In genomic region chr3:5022966-5023776, GRCh38 we compare ENCODE assay signal across 8 cellular contexts. TPM values are rescaled to one million over a fixed set of nuclear protein-coding genes. Genes with fewer than 3 reads are reported as not detected.
DNase-seq lines count a peak whose midpoint lies in the region; ATAC-seq, FAIRE-seq and TF ChIP-seq lines count a peak whose summit lies in the region.

No MANE protein-coding gene starts in this region.

- peak overlapping the region; percentile 6 for H3K4me2 ChIP-seq in endothelial cell of umbilical vein (ENCODE audit: insufficient read depth, low read length)

- peak overlapping the region; percentile 91 for H3K27ac ChIP-seq in endothelial cell of umbilical vein (ENCODE audit: insufficient read depth, low read depth, low read length)
- peak overlapping the region in 2 of 4 donors; percentile 51 to 71 for H3K27ac ChIP-seq in pancreas
- H3K27ac ChIP-seq in spleen: no peak overlapping the region

- POLR2A ChIA-PET in endothelial cell of umbilical vein (lab: Charles Lee): interaction anchor here (0.5 to 2.7 kb wide), 6 partner anchors 20 to 297 kb away, joined by 3 to 46 read pairs (median 4); partner anchors contain the start of gene BHLHE40

- H2AFZ ChIP-seq in endothelial cell of umbilical vein (ENCODE audit: low read depth, low read length): no peak overlapping the region

- peak; percentile 95 for FAIRE-seq in endothelial cell of umbilical vein (lab: Jason Lieb, UNC)
- FAIRE-seq in pancreas (lab: Jason Lieb, UNC): no peak

- H3K9ac ChIP-seq in endothelial cell of umbilical vein (replicated peaks; ENCODE audit: extremely low read depth, insufficient read depth, low read length): peak overlapping the region; percentile 69

- H3K9me1 ChIP-seq in endothelial cell of umbilical vein (replicated peaks; ENCODE audit: control insufficient read depth, extremely low read depth, insufficient read depth, low read length): no peaks in the 10 kb centered on the region

- ATAC-seq in pancreas (peak in 3 of 4 donors; percentile 14 to 56 (median 48)), GM21515 (IDR thresholded peaks at IDR 0.05; ENCODE audit: unreplicated experiment) (no peak)

- no peak for TF ChIP-seq POLR2A in endothelial cell of umbilical vein (IDR thresholded peaks at IDR 0.05; ENCODE audit: low read depth, low read length)
- no peak for TF ChIP-seq POLR2A in spleen (IDR thresholded peaks at IDR 0.05)

- TF ChIP-seq CTCF in endothelial cell of umbilical vein (IDR thresholded peaks at IDR 0.05; ENCODE audit: extremely low read depth in 1 of 2, insufficient read depth in 1 of 2, low read depth in 1 of 2, low read length in 2 of 2) (no peak), pancreas (IDR thresholded peaks at IDR 0.05) (no peak), spleen (IDR thresholded peaks at IDR 0.05 in 8 of 11, conservative IDR thresholded peaks at IDR 0.05 in 3 of 11) (no peak)

- dilution Hi-C loops in endothelial cell of umbilical vein (cut with MboI; ENCODE audit: extremely low pct_ligation_motif_present, low sequenced_read_pairs): no loop called here

- H3K36me3 ChIP-seq in endothelial cell of umbilical vein (ENCODE audit: control insufficient read depth in 2 of 2, extremely low read depth in 1 of 2, insufficient read depth in 2 of 2, low read length in 2 of 2) (no peaks in the 10 kb centered on the region), pancreas (no peaks in the 10 kb centered on the region), spleen (no peaks in the 10 kb centered on the region)

- intact Hi-C loops in endothelial cell of umbilical vein (cut with micrococcal nuclease): loop anchor here (1.0 kb wide), 3 partner anchors 38 to 192 kb away; no protein-coding TSS in a partner anchor
- intact Hi-C loops in pancreas (cut with DNase I): no loop called here
- intact Hi-C loops in spleen (cut with DNase I; ENCODE audit: low total_unique reads): loop anchor here (10.0 kb wide), 1 partner anchor 308 kb away; no protein-coding TSS in a partner anchor

- no peaks in the 10 kb centered on the region for H3K9me3 ChIP-seq in endothelial cell of umbilical vein (replicated peaks; ENCODE audit: control insufficient read depth, insufficient read depth, low read length)
- H3K9me3 ChIP-seq in pancreas: no peaks in the 10 kb centered on the region
- H3K9me3 ChIP-seq in spleen: no peaks in the 10 kb centered on the region

- peaks cover 33% of the 10 kb centered on the region for H3K4me1 ChIP-seq in endothelial cell of umbilical vein (ENCODE audit: control insufficient read depth, extremely low read depth, insufficient read depth, low read length)
- H3K4me1 ChIP-seq in pancreas: peaks cover 0 to 3% (median 0%) of the 10 kb centered on the region in 3 donors
- peaks cover 0 to 38% (median 20%) of the 10 kb centered on the region in 6 donors for H3K4me1 ChIP-seq in spleen

- H3K4me3 ChIP-seq in endothelial cell of umbilical vein (replicated peaks in 1 of 3; ENCODE audit: insufficient read depth in 1 of 3, low read depth in 1 of 3, low read length in 3 of 3) (no peak overlapping the region), pancreas (no peak overlapping the region), spleen (no peak overlapping the region)

- CTCF ChIA-PET in endothelial cell of umbilical vein (lab: Charles Lee): interaction anchor here (1.2 to 10.7 kb wide), 9 partner anchors 10 to 312 kb away, joined by 4 to 327 read pairs (median 6); partner anchors contain the start of gene BHLHE40

- H3K79me2 ChIP-seq in endothelial cell of umbilical vein (ENCODE audit: control insufficient read depth, insufficient read depth, low read length): no peaks in the 10 kb centered on the region

- H4K20me1 ChIP-seq in endothelial cell of umbilical vein (replicated peaks; ENCODE audit: control insufficient read depth, extremely low read depth, insufficient read depth, low read length): no peaks in the 10 kb centered on the region

- H3K27me3 ChIP-seq in endothelial cell of umbilical vein (ENCODE audit: control insufficient read depth in 2 of 2, insufficient read depth in 2 of 2, low read length in 2 of 2) (no peaks in the 10 kb centered on the region), pancreas (no peaks in the 10 kb centered on the region), spleen (replicated peaks in 1 of 7) (no peaks in the 10 kb centered on the region)

- DNase-seq in DMS 273 (lab: John Stamatoyannopoulos, UW; ENCODE audit: unreplicated experiment) (peak; percentile 90), NCI-H2171 (lab: John Stamatoyannopoulos, UW) (peak; percentile 1), endothelial cell of umbilical vein (ENCODE audit: low read depth, low spot score) (peak; percentile 94), pancreas (peak in 4 of 6 donors; percentile 28 to 68 (median 62)), GDM1 (lab: John Stamatoyannopoulos, UW) (no peak), NCI-H2081 treated with DMSO at 0.1 percent for 48 hours (lab: John Stamatoyannopoulos, UW) (no peak), spleen (no peak)

- WGBS in pancreas, 2 donors: 60 to 72% methylated on average over 15 of the region's 15 CpGs
- WGBS in spleen, 5 donors: 75 to 91% (median 88%) methylated on average over 15 of the region's 15 CpGs

- TSS peak; percentile 50 for BruUV-seq in endothelial cell of umbilical vein (replicated peaks; lab: Mats Ljungman, UMichigan)

TF ChIP-seq in endothelial cell of umbilical vein, 7 proteins besides CTCF, POLR2A, EP300 and RAD21:
- TF ChIP-seq EZH2 (IDR thresholded peaks at IDR 0.05; ENCODE audit: borderline replicate concordance, low read depth, low read length, severe bottlenecking) (no peak), FOS (IDR thresholded peaks at IDR 0.05; ENCODE audit: borderline replicate concordance, insufficient read depth, low read length) (peak; percentile 89), POLR2AphosphoS5 (IDR thresholded peaks at IDR 0.05; ENCODE audit: insufficient read depth, low read depth, low read length) (peak; percentile 79), MYC (IDR thresholded peaks at IDR 0.05; ENCODE audit: low read depth, low read length) (no peak), JUN (IDR thresholded peaks at IDR 0.05; ENCODE audit: borderline replicate concordance, insufficient read depth, insufficient read length, low read depth) (peak; percentile 99), GATA2 (IDR thresholded peaks at IDR 0.05; ENCODE audit: insufficient read depth, insufficient read length, low read depth, low read length) (no peak)
- TF ChIP-seq, protein P1, sequence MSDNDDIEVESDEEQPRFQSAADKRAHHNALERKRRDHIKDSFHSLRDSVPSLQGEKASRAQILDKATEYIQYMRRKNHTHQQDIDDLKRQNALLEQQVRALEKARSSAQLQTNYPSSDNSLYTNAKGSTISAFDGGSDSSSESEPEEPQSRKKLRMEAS (IDR thresholded peaks at IDR 0.05; ENCODE audit: insufficient read depth, insufficient read length): no peak

RNA-seq across cellular contexts. Expression of gene BHLHE40, which starts 43.9 kb away (rescaled TPM):
- total RNA-seq in endothelial cell of umbilical vein (40.3 and 57.4 TPM in 2 replicates), pancreas (10 to 100 TPM; 19.3 to 66.7 (median 38.1) TPM), spleen (100 to 1,000 TPM in 1 of 7 donors, 10 to 100 TPM in 6; 22.9 to 108 (median 40.3) TPM)
- polyA plus RNA-seq in endothelial cell of umbilical vein (31.9 and 57.9 TPM in 2 replicates), pancreas (10 to 100 TPM; 23.6 to 41.9 TPM), spleen (10 to 100 TPM; 11.8 to 15.6 (median 12.7) TPM)
- 40.4 and 45.0 TPM in 2 replicates for polyA plus RNA-seq in endothelial cell of umbilical vein (2011; cell fraction: cytosol; rRNA removed)
- 232 and 244 TPM in 2 replicates for polyA plus RNA-seq in endothelial cell of umbilical vein (2011; cell fraction: nucleus; rRNA removed)
- polyA plus RNA-seq in endothelial cell of umbilical vein (2012): 77.7 and 85.4 TPM in 2 replicates
- polyA minus RNA-seq in endothelial cell of umbilical vein: 50.2 and 58.1 TPM in 2 replicates
- polyA minus RNA-seq in endothelial cell of umbilical vein (2011; cell fraction: cytosol; rRNA and poly(A)+ RNA removed): 14.3 TPM
- polyA minus RNA-seq in endothelial cell of umbilical vein (2011; cell fraction: nucleus; rRNA and poly(A)+ RNA removed): 117 and 162 TPM in 2 replicates

Comparison
In these comparisons a context has a peak if more than half of its experiments do, and no peak if none do; other contexts are left out.
1. DNase-seq: peak in DMS 273 (single experiment), NCI-H2171 (single experiment), endothelial cell of umbilical vein (single experiment) and pancreas (4 of 6); none in GDM1 (single experiment), NCI-H2081 treated with DMSO at 0.1 percent for 48 hours (single experiment) and spleen (single experiment).
2. intact Hi-C loops: an anchor here in endothelial cell of umbilical vein (1.0 kb wide) and spleen (10.0 kb wide); none called in pancreas.